ENCODE assay signal across 19 cellular contexts in the genomic region with DNA sequence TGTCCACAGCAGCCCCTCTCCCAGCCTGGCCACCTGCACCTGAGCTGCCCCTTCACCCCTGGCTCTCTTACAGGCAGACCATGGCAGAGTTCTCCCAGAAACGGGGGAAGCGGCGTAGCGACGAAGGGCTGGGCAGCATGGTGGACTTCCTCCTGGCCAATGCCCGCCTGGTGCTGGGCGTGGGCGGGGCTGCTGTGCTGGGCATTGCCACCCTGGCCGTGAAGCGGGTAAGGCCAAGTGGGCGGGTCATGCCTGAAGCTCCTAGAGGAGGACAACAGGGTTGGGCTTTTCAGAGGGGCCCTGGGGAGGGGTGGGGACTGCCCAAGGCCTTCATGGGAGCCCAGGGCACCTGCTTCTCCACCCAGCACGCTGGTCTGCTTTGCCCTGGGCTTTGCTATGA. TPM values are rescaled to one million over a fixed set of nuclear protein-coding genes. Genes with fewer than 3 reads are reported as not detected.
DNase-seq lines count a peak whose midpoint lies in the region; ATAC-seq, FAIRE-seq and TF ChIP-seq lines count a peak whose summit lies in the region.
"Had no signal": no experiment of that assay in that cellular context is flagged by ENCODE, and none has a peak within 500 bp of the region (broad histone marks: within the 10 kb centered on the region; RNA-seq: fewer than 3 reads in every experiment).

No MANE protein-coding gene starts in this region.

- H3K4me1 Mint-ChIP-seq in CD4-positive, CD25-positive, alpha-beta regulatory T cell, result peaks cover 0 to 33% (median 14%) of the 10 kb centered on the region in 4 donors
- peaks cover 22 to 37% (median 29%) of the 10 kb centered on the region in 3 donors for H3K4me1 Mint-ChIP-seq in T-cell

- H3K27me3 ChIP-seq in CD4-positive, CD25-positive, alpha-beta regulatory T cell (ENCODE audit: control insufficient read depth, insufficient read depth, low read length), result no peaks in the 10 kb centered on the region
- H3K27me3 ChIP-seq in HepG2 (ENCODE audit: control insufficient read depth in 1 of 2, insufficient read depth in 2 of 2, low read length in 2 of 2) (no peaks in the 10 kb centered on the region; a peak in 1 of 5 replicates), psoas muscle (ENCODE audit: insufficient read depth in 3 of 3, low read length in 2 of 3) (no peaks in the 10 kb centered on the region)

- peaks cover 13% of the 10 kb centered on the region for H3K79me2 ChIP-seq in HepG2 (ENCODE audit: insufficient read depth, low read length)

- no peak overlapping the region for H3K27ac ChIP-seq in CD4-positive, CD25-positive, alpha-beta regulatory T cell (ENCODE audit: insufficient read depth, low read length, poor library complexity, severe bottlenecking)
- H3K27ac ChIP-seq in HepG2 (ENCODE audit: extremely low read length, insufficient read depth, low read length), result no peak overlapping the region
- H3K27ac ChIP-seq in psoas muscle, result peak overlapping the region; percentile 100

- H2AFZ ChIP-seq in HepG2 (ENCODE audit: low read length), result no peak overlapping the region

- H3K9me3 Mint-ChIP-seq in CD4-positive, CD25-positive, alpha-beta regulatory T cell, result no peaks in the 10 kb centered on the region
- H3K9me3 Mint-ChIP-seq in T-cell, result no peaks in the 10 kb centered on the region
- H3K9me3 Mint-ChIP-seq: endodermal cell; T-helper 1 cell treated with Interleukin-12 subunit alpha and Interleukin-12 subunit beta and Interleukin-4 antibody, amounts not matched to agents 30 μg/mL and 1 μg/mL, for 36 hours had no signal

- TF ChIP-seq CTCF in HepG2 (CRISPR knock-in tag; IDR thresholded peaks at IDR 0.05) (no peak), psoas muscle (IDR thresholded peaks at IDR 0.05) (no peak)

- no peak overlapping the region for H3K4me3 ChIP-seq in CD4-positive, CD25-positive, alpha-beta regulatory T cell (ENCODE audit: low read depth, low read length)
- H3K4me3 ChIP-seq in HepG2 (replicated peaks in 1 of 3; ENCODE audit: insufficient read depth in 1 of 3, low read depth in 2 of 3, low read length in 3 of 3) (no peak overlapping the region), psoas muscle (peak overlapping the region; percentile 98)

- CTCF ChIA-PET in T-cell (lab: Charles Lee) (interaction anchor here in 1 of 2 donors (0.6 kb wide), 1 partner anchor 181 kb away, joined by 3 read pairs; no protein-coding TSS in a partner anchor), HepG2 (lab: Yijun Ruan, JAX; ENCODE audit: low intra/inter-chr PET ratio, low total read pairs) (no interaction called here)

- no peaks in the 10 kb centered on the region for H3K27me3 Mint-ChIP-seq in CD4-positive, CD25-positive, alpha-beta regulatory T cell
- no peaks in the 10 kb centered on the region for H3K27me3 Mint-ChIP-seq in T-cell

- ATAC-seq in CD4-positive, CD25-positive, alpha-beta regulatory T cell (ENCODE audit: low read depth in 2 of 2), result no peak
- ATAC-seq in T-cell (replicated peaks in 1 of 4), result no peak
- ATAC-seq in HepG2, result no peak
- ATAC-seq in psoas muscle, result no peak
- no peak for ATAC-seq in GM18867 (IDR thresholded peaks at IDR 0.05; ENCODE audit: unreplicated experiment)
- ATAC-seq in HG03280 (IDR thresholded peaks at IDR 0.05; ENCODE audit: unreplicated experiment), result no peak

- no TSS peak for BruUV-seq in HepG2 (replicated peaks; lab: Mats Ljungman, UMichigan)

- FAIRE-seq in HepG2 (lab: Jason Lieb, UNC), result no peak
- FAIRE-seq: H1 had no signal

- DNase-seq in CD4-positive, CD25-positive, alpha-beta regulatory T cell, result no peak
- DNase-seq in T-cell, result no peak
- DNase-seq in HepG2 (ENCODE audit: low spot score), result no peak
- DNase-seq in psoas muscle, result peak in 1 of 2 donors; percentile 54
- DNase-seq in stimulated activated naive CD4-positive, alpha-beta T cell treated with Interleukin-2 at 50 U/mL for 16 hours (lab: John Stamatoyannopoulos, UW), result no peak
- DNase-seq in cerebellum (ENCODE audit: low spot score), result no peak
- DNase-seq: activated CD8-positive, alpha-beta memory T cell treated with anti-CD3 and anti-CD28 coated beads, Interleukin-2, amount 50 U/mL, for 48 hours; activated gamma-delta T cell; central memory CD4-positive, alpha-beta T cell; endodermal cell; head of caudate nucleus; NCI-H1417; NCI-H524; SIG-M5; stimulated activated CD4-positive, alpha-beta T cell treated with anti-CD3 and anti-CD28 coated beads, Interleukin-4, amount 100 ng/mL, for 4 hours had no signal

- TF ChIP-seq RAD21 in HepG2 (CRISPR knock-in tag; IDR thresholded peaks at IDR 0.05), result no peak

- H3K36me3 Mint-ChIP-seq in CD4-positive, CD25-positive, alpha-beta regulatory T cell, result peaks cover 7% of the 10 kb centered on the region
- peaks cover 7% of the 10 kb centered on the region for H3K36me3 Mint-ChIP-seq in T-cell

- H3K36me3 ChIP-seq in CD4-positive, CD25-positive, alpha-beta regulatory T cell (ENCODE audit: control insufficient read depth, insufficient read depth, low read length), result peaks cover 18% of the 10 kb centered on the region
- H3K36me3 ChIP-seq in HepG2 (replicated peaks in 1 of 2; ENCODE audit: control insufficient read depth in 1 of 2, insufficient read depth in 2 of 2, low read length in 2 of 2) (peaks cover 4 to 23% of the 10 kb centered on the region in 2 experiments; a peak in 4 of 5 replicates), psoas muscle (ENCODE audit: insufficient read depth in 1 of 2, low read depth in 1 of 2) (peaks cover 6 to 42% of the 10 kb centered on the region in 2 donors)

- no peak overlapping the region; the same call in 1 of the 2 replicates for H3K4me2 ChIP-seq in HepG2 (ENCODE audit: low read depth, low read length)

- H3K4me1 ChIP-seq in CD4-positive, CD25-positive, alpha-beta regulatory T cell (ENCODE audit: control insufficient read depth, insufficient read depth, low read length, poor library complexity, severe bottlenecking), result peaks cover 35% of the 10 kb centered on the region
- H3K4me1 ChIP-seq in HepG2 (ENCODE audit: insufficient read depth, low read length) (peaks cover 20% of the 10 kb centered on the region), psoas muscle (peaks cover 47% of the 10 kb centered on the region)

- no peak for TF ChIP-seq POLR2A in HepG2 (IDR thresholded peaks at IDR 0.05; ENCODE audit: insufficient read depth in 1 of 2, low read depth in 2 of 2, low read length in 2 of 2)

- POLR2A ChIA-PET in T-cell (lab: Charles Lee), result no interaction called here
- POLR2A ChIA-PET in HepG2 (lab: Yijun Ruan, JAX), result no interaction called here

- peak overlapping the region; percentile 80; the same call in 1 of the 2 replicates for H3K9ac ChIP-seq in HepG2 (ENCODE audit: insufficient read depth, low read depth, low read length)

- in situ Hi-C loops in HepG2 (cut with HindIII; ENCODE audit: extremely low pct_ligation_motif_present, low pct_unique_long_range_greater_than_20kb), result no loop called here

- no peaks in the 10 kb centered on the region for H4K20me1 ChIP-seq in HepG2 (ENCODE audit: insufficient read depth, low read length)

- H3K9me3 ChIP-seq in CD4-positive, CD25-positive, alpha-beta regulatory T cell (ENCODE audit: control insufficient read depth in 2 of 2, low read length in 2 of 2), result no peaks in the 10 kb centered on the region
- no peaks in the 10 kb centered on the region for H3K9me3 ChIP-seq in HepG2 (ENCODE audit: low read length)
- H3K9me3 ChIP-seq in psoas muscle, result no peaks in the 10 kb centered on the region

- H3K27ac Mint-ChIP-seq in CD4-positive, CD25-positive, alpha-beta regulatory T cell, result peak overlapping the region in 1 of 3 donors; percentile 41
- H3K27ac Mint-ChIP-seq in T-cell, result no peak overlapping the region

- peak overlapping the region; percentile 47 to 96 (median 88) for H3K4me3 Mint-ChIP-seq in CD4-positive, CD25-positive, alpha-beta regulatory T cell
- peak overlapping the region in 2 of 3 donors; percentile 31 to 98 for H3K4me3 Mint-ChIP-seq in T-cell

- intact Hi-C loops in HepG2 (cut with micrococcal nuclease; ENCODE audit: unreplicated experiment), result no loop called here
- intact Hi-C loops in psoas muscle (cut with DNase I), result no loop called here

- TF ChIP-seq EP300 in HepG2 (IDR thresholded peaks at IDR 0.05; ENCODE audit: low read depth in 2 of 2, low read length in 2 of 2), result no peak
- no peak for TF ChIP-seq EP300 in HepG2 (CRISPR knock-in tag; IDR thresholded peaks at IDR 0.05; ENCODE audit: borderline replicate concordance)

- WGBS in HepG2 (ENCODE audit: low lambda C conversion rate), result 98% methylated on average over 10 of the region's 12 CpGs
- 57 to 71% (median 64%) methylated on average over 12 of the region's 12 CpGs for WGBS in psoas muscle, 3 donors

RNA-seq across cellular contexts. Expression of a gene that starts 2.2 kb away (rescaled TPM):
- total RNA-seq in CD4-positive, CD25-positive, alpha-beta regulatory T cell, result 12.1 TPM
- 10 to 100 TPM; 11.7 to 19.9 (median 15.2) TPM for polyA plus RNA-seq in CD4-positive, CD25-positive, alpha-beta regulatory T cell
- 10 to 100 TPM in 4 of 5 donors, 1 to 10 TPM in 1; 10.0 to 19.7 (median 17.6) TPM for total RNA-seq in T-cell
- total RNA-seq in HepG2 (2016; rRNA removed; fragmentation: Illumina TruSeq; extraction: Trizol), result 8.0 and 8.2 TPM in 2 replicates
- 1.4 and 1.9 TPM in 2 replicates for total RNA-seq in HepG2 (2016; cell fraction: cytosol; rRNA removed; fragmentation: Illumina TruSeq; extraction: Trizol; ENCODE audit: low read depth)
- 6.8 and 9.6 TPM in 2 replicates for total RNA-seq in HepG2 (2016; cell fraction: insoluble cytoplasmic fraction; rRNA removed; fragmentation: Illumina TruSeq; extraction: Trizol)
- total RNA-seq in HepG2 (2016; cell fraction: membrane; rRNA removed; fragmentation: Illumina TruSeq; extraction: Trizol), result 2.5 and 2.9 TPM in 2 replicates
- 11.8 and 12.5 TPM in 2 replicates for total RNA-seq in HepG2 (2016; cell fraction: nucleus; rRNA removed; fragmentation: Illumina TruSeq; extraction: Trizol)
- polyA plus RNA-seq in HepG2 (2011; rRNA removed), result 6.0 and 9.5 TPM in 2 replicates
- polyA plus RNA-seq in HepG2 (2011; cell fraction: cytosol; rRNA removed), result 10.8 and 16.3 TPM in 2 replicates
- 40.2 and 48.1 TPM in 2 replicates for polyA plus RNA-seq in HepG2 (2011; cell fraction: nucleus; rRNA removed)
- 4.3 and 5.9 TPM in 2 replicates for polyA plus RNA-seq in HepG2 (2012)
- 0.40 and 0.46 TPM in 2 replicates for polyA plus RNA-seq in HepG2 (2016; cell fraction: cytosol; fragmentation: Illumina TruSeq; extraction: Trizol; ENCODE audit: low read depth)
- 3.5 and 3.7 TPM in 2 replicates for polyA plus RNA-seq in HepG2 (2016; cell fraction: insoluble cytoplasmic fraction; fragmentation: Illumina TruSeq; extraction: Trizol; ENCODE audit: low read depth)
- 1.1 and 1.2 TPM in 2 replicates for polyA plus RNA-seq in HepG2 (2016; cell fraction: membrane; fragmentation: Illumina TruSeq; extraction: Trizol; ENCODE audit: low read depth)
- 8.4 and 11.9 TPM in 2 replicates for polyA plus RNA-seq in HepG2 (2016; cell fraction: nucleus; fragmentation: Illumina TruSeq; extraction: Trizol; ENCODE audit: insufficient read depth, low read depth)
- 12.7 and 29.1 TPM in 2 replicates for polyA minus RNA-seq in HepG2 (2011; rRNA and poly(A)+ RNA removed; ENCODE audit: low replicate concordance)
- polyA minus RNA-seq in HepG2 (2011; cell fraction: cytosol; rRNA and poly(A)+ RNA removed), result 7.4 and 9.1 TPM in 2 replicates
- 18.0 and 20.5 TPM in 2 replicates for polyA minus RNA-seq in HepG2 (2011; cell fraction: nucleus; rRNA and poly(A)+ RNA removed)
- 10 to 100 TPM; 14.3 to 28.4 (median 22.0) TPM for total RNA-seq in psoas muscle
- 10 to 100 TPM in 2 of 3 donors, 1 to 10 TPM in 1; 8.1 to 18.4 (median 11.6) TPM for polyA plus RNA-seq in psoas muscle
- 23.1 TPM for total RNA-seq in cerebellum

RNA-seq across cellular contexts. Expression of a gene that starts 4.1 kb away (rescaled TPM):
- total RNA-seq in CD4-positive, CD25-positive, alpha-beta regulatory T cell, result 344 TPM
- polyA plus RNA-seq in CD4-positive, CD25-positive, alpha-beta regulatory T cell, result 100 to 1,000 TPM; 123 to 154 (median 127) TPM
- total RNA-seq in T-cell, result 100 to 1,000 TPM; 257 to 389 (median 319) TPM
- 130 and 135 TPM in 2 replicates for total RNA-seq in HepG2 (2016; rRNA removed; fragmentation: Illumina TruSeq; extraction: Trizol)
- total RNA-seq in HepG2 (2016; cell fraction: cytosol; rRNA removed; fragmentation: Illumina TruSeq; extraction: Trizol; ENCODE audit: low read depth), result 20.5 and 23.1 TPM in 2 replicates
- total RNA-seq in HepG2 (2016; cell fraction: insoluble cytoplasmic fraction; rRNA removed; fragmentation: Illumina TruSeq; extraction: Trizol), result 123 and 124 TPM in 2 replicates
- total RNA-seq in HepG2 (2016; cell fraction: membrane; rRNA removed; fragmentation: Illumina TruSeq; extraction: Trizol), result 56.6 and 58.5 TPM in 2 replicates
- 79.3 and 83.0 TPM in 2 replicates for total RNA-seq in HepG2 (2016; cell fraction: nucleus; rRNA removed; fragmentation: Illumina TruSeq; extraction: Trizol)
- polyA plus RNA-seq in HepG2 (2011; rRNA removed), result 303 and 324 TPM in 2 replicates
- polyA plus RNA-seq in HepG2 (2011; cell fraction: cytosol; rRNA removed), result 189 and 265 TPM in 2 replicates
- 685 and 845 TPM in 2 replicates for polyA plus RNA-seq in HepG2 (2011; cell fraction: nucleus; rRNA removed)
- polyA plus RNA-seq in HepG2 (2012), result 108 and 130 TPM in 2 replicates
- 15.6 and 17.4 TPM in 2 replicates for polyA plus RNA-seq in HepG2 (2016; cell fraction: cytosol; fragmentation: Illumina TruSeq; extraction: Trizol; ENCODE audit: low read depth)
- 140 and 172 TPM in 2 replicates for polyA plus RNA-seq in HepG2 (2016; cell fraction: insoluble cytoplasmic fraction; fragmentation: Illumina TruSeq; extraction: Trizol; ENCODE audit: low read depth)
- polyA plus RNA-seq in HepG2 (2016; cell fraction: membrane; fragmentation: Illumina TruSeq; extraction: Trizol; ENCODE audit: low read depth), result 37.0 and 39.8 TPM in 2 replicates
- polyA plus RNA-seq in HepG2 (2016; cell fraction: nucleus; fragmentation: Illumina TruSeq; extraction: Trizol; ENCODE audit: insufficient read depth, low read depth), result 198 and 202 TPM in 2 replicates
- 413 and 442 TPM in 2 replicates for polyA minus RNA-seq in HepG2 (2011; rRNA and poly(A)+ RNA removed; ENCODE audit: low replicate concordance)
- 159 and 175 TPM in 2 replicates for polyA minus RNA-seq in HepG2 (2011; cell fraction: cytosol; rRNA and poly(A)+ RNA removed)
- polyA minus RNA-seq in HepG2 (2011; cell fraction: nucleus; rRNA and poly(A)+ RNA removed), result 95.7 and 108 TPM in 2 replicates
- 100 to 1,000 TPM; 517 to 816 (median 599) TPM for total RNA-seq in psoas muscle
- 100 to 1,000 TPM; 379 to 491 (median 476) TPM for polyA plus RNA-seq in psoas muscle
- 53.4 TPM for total RNA-seq in cerebellum

RNA-seq across cellular contexts. Expression of a gene that starts 37.2 kb away (rescaled TPM):
- total RNA-seq in CD4-positive, CD25-positive, alpha-beta regulatory T cell, result 16.6 TPM
- 1 to 10 TPM; 1.0 to 2.2 (median 1.6) TPM for polyA plus RNA-seq in CD4-positive, CD25-positive, alpha-beta regulatory T cell
- total RNA-seq in T-cell (10 to 100 TPM; 13.1 to 24.3 (median 23.2) TPM), HepG2 (2016; rRNA removed; fragmentation: Illumina TruSeq; extraction: Trizol) (15.3 and 19.7 TPM in 2 replicates), psoas muscle (1 to 10 TPM; 6.6 to 9.4 (median 8.5) TPM), cerebellum (49.8 TPM)
- 2.3 and 2.6 TPM in 2 replicates for total RNA-seq in HepG2 (2016; cell fraction: cytosol; rRNA removed; fragmentation: Illumina TruSeq; extraction: Trizol; ENCODE audit: low read depth)
- 15.3 and 17.1 TPM in 2 replicates for total RNA-seq in HepG2 (2016; cell fraction: insoluble cytoplasmic fraction; rRNA removed; fragmentation: Illumina TruSeq; extraction: Trizol)
- total RNA-seq in HepG2 (2016; cell fraction: membrane; rRNA removed; fragmentation: Illumina TruSeq; extraction: Trizol), result 8.6 and 9.8 TPM in 2 replicates
- total RNA-seq in HepG2 (2016; cell fraction: nucleus; rRNA removed; fragmentation: Illumina TruSeq; extraction: Trizol), result 8.6 and 10.2 TPM in 2 replicates
- polyA plus RNA-seq in HepG2 (2011; rRNA removed) (15.0 and 18.8 TPM in 2 replicates), psoas muscle (1 to 10 TPM; 5.1 to 9.5 (median 6.2) TPM)
- polyA plus RNA-seq in HepG2 (2011; cell fraction: cytosol; rRNA removed), result 10.4 and 17.8 TPM in 2 replicates
- polyA plus RNA-seq in HepG2 (2011; cell fraction: nucleus; rRNA removed), result 32.9 and 37.7 TPM in 2 replicates
- polyA plus RNA-seq in HepG2 (2012), result 7.1 and 9.0 TPM in 2 replicates
- 1.6 and 1.8 TPM in 2 replicates for polyA plus RNA-seq in HepG2 (2016; cell fraction: cytosol; fragmentation: Illumina TruSeq; extraction: Trizol; ENCODE audit: low read depth)
- 13.7 and 17.7 TPM in 2 replicates for polyA plus RNA-seq in HepG2 (2016; cell fraction: insoluble cytoplasmic fraction; fragmentation: Illumina TruSeq; extraction: Trizol; ENCODE audit: low read depth)
- 5.4 and 6.6 TPM in 2 replicates for polyA plus RNA-seq in HepG2 (2016; cell fraction: membrane; fragmentation: Illumina TruSeq; extraction: Trizol; ENCODE audit: low read depth)
- 15.0 and 16.9 TPM in 2 replicates for polyA plus RNA-seq in HepG2 (2016; cell fraction: nucleus; fragmentation: Illumina TruSeq; extraction: Trizol; ENCODE audit: insufficient read depth, low read depth)
- 19.0 and 51.1 TPM in 2 replicates for polyA minus RNA-seq in HepG2 (2011; rRNA and poly(A)+ RNA removed; ENCODE audit: low replicate concordance)
- polyA minus RNA-seq in HepG2 (2011; cell fraction: cytosol; rRNA and poly(A)+ RNA removed), result 11.7 and 14.3 TPM in 2 replicates
- polyA minus RNA-seq in HepG2 (2011; cell fraction: nucleus; rRNA and poly(A)+ RNA removed), result 8.6 and 10.4 TPM in 2 replicates

RNA-seq across cellular contexts. Expression of a gene that starts 52.2 kb away (rescaled TPM):
- total RNA-seq in CD4-positive, CD25-positive, alpha-beta regulatory T cell, result 50.4 TPM
- polyA plus RNA-seq in CD4-positive, CD25-positive, alpha-beta regulatory T cell, result 10 to 100 TPM; 17.0 to 19.7 (median 18.4) TPM
- 10 to 100 TPM; 34.0 to 60.4 (median 52.8) TPM for total RNA-seq in T-cell
- total RNA-seq in HepG2 (2016; rRNA removed; fragmentation: Illumina TruSeq; extraction: Trizol), result 30.7 and 36.8 TPM in 2 replicates
- total RNA-seq in HepG2 (2016; cell fraction: cytosol; rRNA removed; fragmentation: Illumina TruSeq; extraction: Trizol; ENCODE audit: low read depth), result 13.1 and 14.9 TPM in 2 replicates
- 27.4 and 35.0 TPM in 2 replicates for total RNA-seq in HepG2 (2016; cell fraction: insoluble cytoplasmic fraction; rRNA removed; fragmentation: Illumina TruSeq; extraction: Trizol)
- 17.3 and 17.9 TPM in 2 replicates for total RNA-seq in HepG2 (2016; cell fraction: membrane; rRNA removed; fragmentation: Illumina TruSeq; extraction: Trizol)
- total RNA-seq in HepG2 (2016; cell fraction: nucleus; rRNA removed; fragmentation: Illumina TruSeq; extraction: Trizol), result 42.4 and 45.8 TPM in 2 replicates
- 15.4 and 16.9 TPM in 2 replicates for polyA plus RNA-seq in HepG2 (2011; rRNA removed)
- polyA plus RNA-seq in HepG2 (2011; cell fraction: cytosol; rRNA removed), result 9.1 and 10.4 TPM in 2 replicates
- 19.7 and 20.7 TPM in 2 replicates for polyA plus RNA-seq in HepG2 (2011; cell fraction: nucleus; rRNA removed)
- polyA plus RNA-seq in HepG2 (2012), result 15.1 and 17.3 TPM in 2 replicates
- 2.3 and 2.6 TPM in 2 replicates for polyA plus RNA-seq in HepG2 (2016; cell fraction: cytosol; fragmentation: Illumina TruSeq; extraction: Trizol; ENCODE audit: low read depth)
- polyA plus RNA-seq in HepG2 (2016; cell fraction: insoluble cytoplasmic fraction; fragmentation: Illumina TruSeq; extraction: Trizol; ENCODE audit: low read depth), result 21.2 and 22.7 TPM in 2 replicates
- 6.3 and 6.6 TPM in 2 replicates for polyA plus RNA-seq in HepG2 (2016; cell fraction: membrane; fragmentation: Illumina TruSeq; extraction: Trizol; ENCODE audit: low read depth)
- 55.0 and 64.3 TPM in 2 replicates for polyA plus RNA-seq in HepG2 (2016; cell fraction: nucleus; fragmentation: Illumina TruSeq; extraction: Trizol; ENCODE audit: insufficient read depth, low read depth)
- polyA minus RNA-seq in HepG2 (2011; rRNA and poly(A)+ RNA removed; ENCODE audit: low replicate concordance), result 49.6 and 93.1 TPM in 2 replicates
- polyA minus RNA-seq in HepG2 (2011; cell fraction: cytosol; rRNA and poly(A)+ RNA removed), result 17.6 TPM in 2 replicates
- polyA minus RNA-seq in HepG2 (2011; cell fraction: nucleus; rRNA and poly(A)+ RNA removed), result 46.6 and 52.9 TPM in 2 replicates
- 10 to 100 TPM in 3 of 4 donors, 1 to 10 TPM in 1; 8.8 to 21.3 (median 14.1) TPM for total RNA-seq in psoas muscle
- polyA plus RNA-seq in psoas muscle, result 10 to 100 TPM; 10.5 to 24.3 (median 13.6) TPM
- total RNA-seq in cerebellum, result 46.9 TPM

RNA-seq across cellular contexts. Expression of a gene that starts 52.5 kb away (rescaled TPM):
- 48.3 TPM for total RNA-seq in CD4-positive, CD25-positive, alpha-beta regulatory T cell
- 1 to 10 TPM; 3.5 to 6.3 (median 5.2) TPM for polyA plus RNA-seq in CD4-positive, CD25-positive, alpha-beta regulatory T cell
- 10 to 100 TPM; 38.7 to 46.4 (median 45.9) TPM for total RNA-seq in T-cell
- 11.8 and 16.6 TPM in 2 replicates for total RNA-seq in HepG2 (2016; rRNA removed; fragmentation: Illumina TruSeq; extraction: Trizol)
- total RNA-seq in HepG2 (2016; cell fraction: cytosol; rRNA removed; fragmentation: Illumina TruSeq; extraction: Trizol; ENCODE audit: low read depth), result 1.3 and 1.4 TPM in 2 replicates
- total RNA-seq in HepG2 (2016; cell fraction: insoluble cytoplasmic fraction; rRNA removed; fragmentation: Illumina TruSeq; extraction: Trizol), result 11.9 and 13.2 TPM in 2 replicates
- 6.2 and 6.5 TPM in 2 replicates for total RNA-seq in HepG2 (2016; cell fraction: membrane; rRNA removed; fragmentation: Illumina TruSeq; extraction: Trizol)
- 11.0 and 13.5 TPM in 2 replicates for total RNA-seq in HepG2 (2016; cell fraction: nucleus; rRNA removed; fragmentation: Illumina TruSeq; extraction: Trizol)
- 7.6 and 7.7 TPM in 2 replicates for polyA plus RNA-seq in HepG2 (2011; rRNA removed)
- 5.1 and 5.4 TPM in 2 replicates for polyA plus RNA-seq in HepG2 (2011; cell fraction: cytosol; rRNA removed)
- polyA plus RNA-seq in HepG2 (2011; cell fraction: nucleus; rRNA removed), result 12.3 and 12.5 TPM in 2 replicates
- 7.5 and 8.8 TPM in 2 replicates for polyA plus RNA-seq in HepG2 (2012)
- 0.59 and 0.60 TPM in 2 replicates for polyA plus RNA-seq in HepG2 (2016; cell fraction: cytosol; fragmentation: Illumina TruSeq; extraction: Trizol; ENCODE audit: low read depth)
- 7.3 and 9.5 TPM in 2 replicates for polyA plus RNA-seq in HepG2 (2016; cell fraction: insoluble cytoplasmic fraction; fragmentation: Illumina TruSeq; extraction: Trizol; ENCODE audit: low read depth)
- polyA plus RNA-seq in HepG2 (2016; cell fraction: membrane; fragmentation: Illumina TruSeq; extraction: Trizol; ENCODE audit: low read depth), result 1.6 and 1.8 TPM in 2 replicates
- polyA plus RNA-seq in HepG2 (2016; cell fraction: nucleus; fragmentation: Illumina TruSeq; extraction: Trizol; ENCODE audit: insufficient read depth, low read depth), result 14.1 and 15.0 TPM in 2 replicates
- polyA minus RNA-seq in HepG2 (2011; rRNA and poly(A)+ RNA removed; ENCODE audit: low replicate concordance), result 14.3 and 17.2 TPM in 2 replicates
- 7.2 and 9.1 TPM in 2 replicates for polyA minus RNA-seq in HepG2 (2011; cell fraction: cytosol; rRNA and poly(A)+ RNA removed)
- polyA minus RNA-seq in HepG2 (2011; cell fraction: nucleus; rRNA and poly(A)+ RNA removed), result 17.6 and 19.5 TPM in 2 replicates
- total RNA-seq in psoas muscle, result 10 to 100 TPM in 3 of 4 donors, 1 to 10 TPM in 1; 8.0 to 14.4 (median 12.2) TPM
- polyA plus RNA-seq in psoas muscle, result 10 to 100 TPM in 1 of 3 donors, 1 to 10 TPM in 2; 3.9 to 23.4 (median 6.8) TPM
- total RNA-seq in cerebellum, result 11.5 TPM
